12 cellular contexts compared by ENCODE assay signal in the genomic region with DNA sequence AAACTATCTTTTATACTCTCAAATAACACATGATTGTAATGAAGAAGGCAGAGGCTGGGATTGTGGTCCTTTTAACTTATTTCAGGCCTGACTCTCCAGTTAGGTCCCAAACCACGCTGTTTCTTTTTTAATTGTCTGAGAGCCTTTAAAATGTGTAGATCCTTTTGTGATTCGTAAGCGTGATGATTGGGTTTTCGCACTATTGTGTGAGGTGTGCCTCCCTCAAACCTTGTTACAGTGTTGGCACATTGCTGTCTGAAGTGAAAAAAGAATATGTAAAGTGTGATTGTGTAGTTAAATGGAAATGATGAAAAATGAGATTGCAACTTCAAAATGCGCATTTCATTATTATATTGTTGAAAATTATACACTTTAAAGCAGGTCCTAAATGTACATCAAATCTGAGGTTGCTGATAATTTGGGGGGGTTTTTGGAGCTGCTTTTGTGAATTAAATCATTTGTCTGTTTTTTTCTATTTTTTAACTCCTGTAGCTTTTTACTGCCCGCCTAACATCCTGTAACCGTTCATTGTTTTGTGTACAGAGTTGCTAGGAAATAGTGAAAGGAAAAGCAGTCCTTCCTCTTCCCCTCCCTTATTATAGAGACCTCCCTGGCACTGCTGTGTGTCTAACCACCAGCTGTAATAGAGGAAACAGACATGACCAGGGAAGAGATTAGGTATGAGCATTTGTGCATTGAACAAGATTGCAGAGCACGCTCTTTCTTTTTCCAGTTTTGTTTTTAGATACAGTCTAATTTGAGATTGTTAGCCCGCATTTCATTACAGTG. TPM values are rescaled to one million over a fixed set of nuclear protein-coding genes. Genes with fewer than 3 reads are reported as not detected.
DNase-seq lines count a peak whose midpoint lies in the region; ATAC-seq and TF ChIP-seq lines count a peak whose summit lies in the region.
"Had no signal": no experiment of that assay in that cellular context is flagged by ENCODE, and none has a peak within 500 bp of the region (broad histone marks: within the 10 kb centered on the region; RNA-seq: fewer than 3 reads in every experiment).

No MANE protein-coding gene starts in this region.

- peak overlapping the region in 1 of 2 donors; percentile 14 for H3K27ac ChIP-seq in coronary artery

- H3K4me1 Mint-ChIP-seq in natural killer cell: peaks cover 11 to 15% of the 10 kb centered on the region in 2 donors

- H3K27me3 Mint-ChIP-seq in natural killer cell (ENCODE audit: low read depth in 2 of 2): no peaks in the 10 kb centered on the region

- H3K4me3 Mint-ChIP-seq in natural killer cell: peak overlapping the region; percentile 22

- peaks cover 33% of the 10 kb centered on the region for H3K36me3 Mint-ChIP-seq in natural killer cell

- intact Hi-C loops in natural killer cell (cut with micrococcal nuclease): no loop called here

- peak overlapping the region; percentile 78 to 81 for H3K27ac Mint-ChIP-seq in natural killer cell

- TF ChIP-seq CTCF in natural killer cell (IDR thresholded peaks at IDR 0.05) (no peak), coronary artery (IDR thresholded peaks at IDR 0.05) (no peak)

- H3K9me3 Mint-ChIP-seq in natural killer cell: no peaks in the 10 kb centered on the region

- ATAC-seq in natural killer cell: peak; percentile 87 to 88 (median 88)

- DNase-seq in NCI-H748 (lab: John Stamatoyannopoulos, UW; ENCODE audit: unreplicated experiment): peak; percentile 4
- no peak for DNase-seq in NCI-H748 treated with DMSO at 0.1 percent for 48 hours (lab: John Stamatoyannopoulos, UW)
- peak; percentile 89 for DNase-seq in MV-4-11 (lab: John Stamatoyannopoulos, UW)
- peak; percentile 96 for DNase-seq in dermis blood vessel endothelial cell
- no peak for DNase-seq in natural killer cell
- no peak for DNase-seq in coronary artery (ENCODE audit: low spot score)
- no peak for DNase-seq in NCI-H526 treated with DMSO at 0.1 percent for 48 hours (lab: John Stamatoyannopoulos, UW)
- DNase-seq in NCI-H446 (lab: John Stamatoyannopoulos, UW): no peak
- DNase-seq: 8988T; activated effector memory CD4-positive, alpha-beta T cell treated with anti-CD3 and anti-CD28 coated beads, Interleukin-2, amount 50 U/mL, for 16 hours had no signal

- no peak overlapping the region for H3K4me3 ChIP-seq in coronary artery
- H3K4me3 ChIP-seq: lung, skin epidermis had no signal

RNA-seq across cellular contexts. Expression of gene IARS2, which starts 43.3 kb away (rescaled TPM):
- 89.2 and 130 TPM in 2 replicates for total RNA-seq in dermis blood vessel endothelial cell
- total RNA-seq in natural killer cell: 10 to 100 TPM; 27.5 to 35.0 (median 34.0) TPM

RNA-seq across cellular contexts. Expression of gene BPNT1, which starts 47.6 kb away (rescaled TPM):
- total RNA-seq in dermis blood vessel endothelial cell (37.3 and 42.4 TPM in 2 replicates), natural killer cell (10 to 100 TPM in 1 of 3 donors, 1 to 10 TPM in 2; 8.8 to 11.6 (median 8.9) TPM)

Comparison
In these comparisons a context has a peak if more than half of its experiments do, and no peak if none do; other contexts are left out.
1. DNase-seq: peak in NCI-H748 (single experiment), MV-4-11 (single experiment) and dermis blood vessel endothelial cell (single experiment); none in NCI-H748 treated with DMSO at 0.1 percent for 48 hours (single experiment), natural killer cell (single experiment), coronary artery (single experiment), NCI-H526 treated with DMSO at 0.1 percent for 48 hours (single experiment) and NCI-H446 (0 of 2).